In the genomic region with DNA sequence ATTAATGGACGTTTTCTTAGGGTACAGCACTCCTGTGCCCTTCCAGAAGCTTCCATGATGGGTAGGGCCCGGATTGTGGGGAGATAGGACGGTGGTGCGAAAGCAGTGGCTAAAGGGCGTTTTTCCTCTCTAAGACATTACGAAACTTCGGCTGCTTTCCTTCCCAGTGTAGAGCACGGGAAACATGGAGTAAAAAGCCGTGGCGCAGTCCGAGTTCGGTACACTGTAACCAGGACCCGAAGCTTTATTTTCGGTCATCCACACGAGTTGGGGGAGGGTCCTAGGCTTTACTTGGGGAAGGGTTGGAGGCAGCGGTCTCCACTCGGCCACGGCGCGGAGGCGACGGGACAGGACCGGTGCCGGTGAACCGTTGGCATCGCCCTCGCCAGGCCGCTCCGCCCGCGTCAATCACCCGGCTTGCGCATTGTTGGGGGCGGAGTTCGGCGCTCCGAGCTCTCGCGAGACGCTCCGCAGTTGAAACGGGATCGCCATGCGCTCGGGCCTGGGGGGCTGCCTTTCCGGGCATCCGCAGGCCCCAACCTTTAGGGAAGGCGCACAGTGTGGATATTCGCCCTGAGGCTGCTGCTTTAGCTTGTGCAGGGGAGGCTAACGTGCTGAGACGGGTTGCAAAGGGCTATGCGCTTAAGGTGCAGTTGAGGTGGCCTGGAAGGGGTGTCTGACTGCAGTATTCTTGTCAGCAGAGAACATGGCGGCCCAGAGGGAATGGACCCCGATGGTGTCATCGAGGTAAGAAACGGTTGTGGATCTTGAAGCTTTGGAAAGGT, we compare ENCODE assay signal across 1 cellular context.
TF ChIP-seq lines count a peak whose summit lies in the region.

No MANE protein-coding gene starts in this region.

TF ChIP-seq in GM12878, 131 proteins besides CTCF, POLR2A, EP300 and RAD21 (continued from another document):
- TF ChIP-seq, protein P1, sequence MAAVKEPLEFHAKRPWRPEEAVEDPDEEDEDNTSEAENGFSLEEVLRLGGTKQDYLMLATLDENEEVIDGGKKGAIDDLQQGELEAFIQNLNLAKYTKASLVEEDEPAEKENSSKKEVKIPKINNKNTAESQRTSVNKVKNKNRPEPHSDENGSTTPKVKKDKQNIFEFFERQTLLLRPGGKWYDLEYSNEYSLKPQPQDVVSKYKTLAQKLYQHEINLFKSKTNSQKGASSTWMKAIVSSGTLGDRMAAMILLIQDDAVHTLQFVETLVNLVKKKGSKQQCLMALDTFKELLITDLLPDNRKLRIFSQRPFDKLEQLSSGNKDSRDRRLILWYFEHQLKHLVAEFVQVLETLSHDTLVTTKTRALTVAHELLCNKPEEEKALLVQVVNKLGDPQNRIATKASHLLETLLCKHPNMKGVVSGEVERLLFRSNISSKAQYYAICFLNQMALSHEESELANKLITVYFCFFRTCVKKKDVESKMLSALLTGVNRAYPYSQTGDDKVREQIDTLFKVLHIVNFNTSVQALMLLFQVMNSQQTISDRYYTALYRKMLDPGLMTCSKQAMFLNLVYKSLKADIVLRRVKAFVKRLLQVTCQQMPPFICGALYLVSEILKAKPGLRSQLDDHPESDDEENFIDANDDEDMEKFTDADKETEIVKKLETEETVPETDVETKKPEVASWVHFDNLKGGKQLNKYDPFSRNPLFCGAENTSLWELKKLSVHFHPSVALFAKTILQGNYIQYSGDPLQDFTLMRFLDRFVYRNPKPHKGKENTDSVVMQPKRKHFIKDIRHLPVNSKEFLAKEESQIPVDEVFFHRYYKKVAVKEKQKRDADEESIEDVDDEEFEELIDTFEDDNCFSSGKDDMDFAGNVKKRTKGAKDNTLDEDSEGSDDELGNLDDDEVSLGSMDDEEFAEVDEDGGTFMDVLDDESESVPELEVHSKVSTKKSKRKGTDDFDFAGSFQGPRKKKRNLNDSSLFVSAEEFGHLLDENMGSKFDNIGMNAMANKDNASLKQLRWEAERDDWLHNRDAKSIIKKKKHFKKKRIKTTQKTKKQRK (IDR thresholded peaks at IDR 0.05; ENCODE audit: low read depth, low read length): no peak
- TF ChIP-seq HDGF (IDR thresholded peaks at IDR 0.05) (0 out of 2 replicates have a peak, but pooled peaks have one; percentile 3), BRCA1 (IDR thresholded peaks at IDR 0.05; ENCODE audit: low read depth, low read length) (peak; percentile 84), CHD1 (IDR thresholded peaks at IDR 0.05; ENCODE audit: low read depth, low read length) (peak; percentile 6; the same call in 1 of the 2 replicates), RFX5 (IDR thresholded peaks at IDR 0.05; ENCODE audit: low read depth, low read length) (no peak), NBN (IDR thresholded peaks at IDR 0.05) (0 out of 2 replicates have a peak, but pooled peaks have one; percentile 2), POLR2AphosphoS5 (IDR thresholded peaks at IDR 0.05; ENCODE audit: low read length) (peak; percentile 42), BHLHE40 (IDR thresholded peaks at IDR 0.05; ENCODE audit: borderline replicate concordance in 1 of 2, low read depth in 2 of 2, low read length in 1 of 2) (peak in 1 of 2 experiments; percentile 40; a peak in 1 of 4 replicates), GATAD2B (conservative IDR thresholded peaks at IDR 0.05; ENCODE audit: low read depth) (peak; percentile 26; the same call in 1 of the 2 replicates), CREB1 (IDR thresholded peaks at IDR 0.05; ENCODE audit: low read depth) (peak; percentile 24), ATF7 (IDR thresholded peaks at IDR 0.05; ENCODE audit: low read depth) (no peak), WRNIP1 (IDR thresholded peaks at IDR 0.05; ENCODE audit: borderline replicate concordance, low read depth, low read length) (peak; percentile 79; the same call in 1 of the 2 replicates), TAF1 (IDR thresholded peaks at IDR 0.05; ENCODE audit: borderline replicate concordance, low read depth, low read length) (peak; percentile 37)
- TF ChIP-seq, protein P2, sequence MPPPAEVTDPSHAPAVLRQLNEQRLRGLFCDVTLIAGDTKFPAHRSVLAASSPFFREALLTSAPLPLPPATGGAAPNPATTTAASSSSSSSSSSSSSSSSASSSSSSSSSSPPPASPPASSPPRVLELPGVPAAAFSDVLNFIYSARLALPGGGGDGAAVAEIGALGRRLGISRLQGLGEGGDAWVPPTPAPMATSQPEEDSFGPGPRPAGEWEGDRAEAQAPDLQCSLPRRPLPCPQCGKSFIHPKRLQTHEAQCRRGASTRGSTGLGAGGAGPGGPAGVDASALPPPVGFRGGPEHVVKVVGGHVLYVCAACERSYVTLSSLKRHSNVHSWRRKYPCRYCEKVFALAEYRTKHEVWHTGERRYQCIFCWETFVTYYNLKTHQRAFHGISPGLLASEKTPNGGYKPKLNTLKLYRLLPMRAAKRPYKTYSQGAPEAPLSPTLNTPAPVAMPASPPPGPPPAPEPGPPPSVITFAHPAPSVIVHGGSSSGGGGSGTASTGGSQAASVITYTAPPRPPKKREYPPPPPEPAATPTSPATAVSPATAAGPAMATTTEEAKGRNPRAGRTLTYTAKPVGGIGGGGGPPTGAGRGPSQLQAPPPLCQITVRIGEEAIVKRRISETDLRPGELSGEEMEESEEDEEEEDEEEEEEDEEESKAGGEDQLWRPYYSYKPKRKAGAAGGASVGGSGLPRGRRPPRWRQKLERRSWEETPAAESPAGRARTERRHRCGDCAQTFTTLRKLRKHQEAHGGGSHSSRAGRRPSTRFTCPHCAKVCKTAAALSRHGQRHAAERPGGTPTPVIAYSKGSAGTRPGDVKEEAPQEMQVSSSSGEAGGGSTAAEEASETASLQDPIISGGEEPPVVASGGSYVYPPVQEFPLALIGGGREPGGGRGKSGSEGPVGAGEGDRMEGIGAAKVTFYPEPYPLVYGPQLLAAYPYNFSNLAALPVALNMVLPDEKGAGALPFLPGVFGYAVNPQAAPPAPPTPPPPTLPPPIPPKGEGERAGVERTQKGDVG (CRISPR knock-in tag; IDR thresholded peaks at IDR 0.05): peak; percentile 63; the same call in 1 of the 2 replicates
- TF ChIP-seq, protein P3, sequence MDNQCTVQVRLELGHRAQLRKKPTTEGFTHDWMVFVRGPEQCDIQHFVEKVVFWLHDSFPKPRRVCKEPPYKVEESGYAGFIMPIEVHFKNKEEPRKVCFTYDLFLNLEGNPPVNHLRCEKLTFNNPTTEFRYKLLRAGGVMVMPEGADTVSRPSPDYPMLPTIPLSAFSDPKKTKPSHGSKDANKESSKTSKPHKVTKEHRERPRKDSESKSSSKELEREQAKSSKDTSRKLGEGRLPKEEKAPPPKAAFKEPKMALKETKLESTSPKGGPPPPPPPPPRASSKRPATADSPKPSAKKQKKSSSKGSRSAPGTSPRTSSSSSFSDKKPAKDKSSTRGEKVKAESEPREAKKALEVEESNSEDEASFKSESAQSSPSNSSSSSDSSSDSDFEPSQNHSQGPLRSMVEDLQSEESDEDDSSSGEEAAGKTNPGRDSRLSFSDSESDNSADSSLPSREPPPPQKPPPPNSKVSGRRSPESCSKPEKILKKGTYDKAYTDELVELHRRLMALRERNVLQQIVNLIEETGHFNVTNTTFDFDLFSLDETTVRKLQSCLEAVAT (IDR thresholded peaks at IDR 0.05): 0 out of 2 replicates have a peak, but pooled peaks have one; percentile 64
- TF ChIP-seq, protein P4, sequence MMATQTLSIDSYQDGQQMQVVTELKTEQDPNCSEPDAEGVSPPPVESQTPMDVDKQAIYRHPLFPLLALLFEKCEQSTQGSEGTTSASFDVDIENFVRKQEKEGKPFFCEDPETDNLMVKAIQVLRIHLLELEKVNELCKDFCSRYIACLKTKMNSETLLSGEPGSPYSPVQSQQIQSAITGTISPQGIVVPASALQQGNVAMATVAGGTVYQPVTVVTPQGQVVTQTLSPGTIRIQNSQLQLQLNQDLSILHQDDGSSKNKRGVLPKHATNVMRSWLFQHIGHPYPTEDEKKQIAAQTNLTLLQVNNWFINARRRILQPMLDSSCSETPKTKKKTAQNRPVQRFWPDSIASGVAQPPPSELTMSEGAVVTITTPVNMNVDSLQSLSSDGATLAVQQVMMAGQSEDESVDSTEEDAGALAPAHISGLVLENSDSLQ (IDR thresholded peaks at IDR 0.05): peak; percentile 98
